8 cellular contexts compared by ENCODE assay signal in the genomic region with DNA sequence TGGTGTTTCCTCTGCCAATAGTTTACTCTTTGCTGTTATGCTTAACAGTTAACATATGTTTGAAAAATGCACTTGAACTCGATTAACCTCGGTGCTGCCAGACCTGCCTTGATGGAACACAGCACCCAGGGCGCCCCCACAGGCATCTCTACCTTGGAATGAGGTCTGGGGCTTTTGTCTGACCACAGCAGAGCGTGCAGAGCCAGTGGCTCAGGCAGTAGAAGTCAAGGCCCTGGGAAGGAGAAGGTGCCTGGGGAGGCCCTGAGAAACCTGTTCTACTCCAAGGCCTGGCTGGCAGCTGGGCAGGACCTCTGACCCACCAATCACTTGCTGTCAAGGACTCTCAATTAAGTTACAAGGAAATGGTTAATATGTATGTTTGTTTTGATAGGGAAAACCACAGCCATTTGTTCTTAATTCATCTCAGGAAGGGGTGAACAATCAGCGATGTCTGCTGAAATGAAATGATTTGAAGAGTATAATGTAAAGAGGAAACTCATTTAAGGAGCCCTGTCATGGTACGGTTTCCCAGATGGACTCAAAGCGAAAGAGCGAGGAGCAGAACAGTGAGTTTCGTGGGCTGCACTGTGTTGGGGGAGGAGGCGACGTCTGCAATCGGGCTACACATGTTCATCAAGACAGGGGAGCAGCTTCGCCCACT. TPM values are rescaled to one million over a fixed set of nuclear protein-coding genes. Genes with fewer than 3 reads are reported as not detected.
DNase-seq lines count a peak whose midpoint lies in the region; ATAC-seq, FAIRE-seq and TF ChIP-seq lines count a peak whose summit lies in the region.

No MANE protein-coding gene starts in this region.

- no peak overlapping the region for H3K4me3 Mint-ChIP-seq in activated CD4-positive, alpha-beta memory T cell treated with anti-CD3 and anti-CD28 coated beads, Interleukin-2, amount 10 ng/mL, durations not matched to agents 7 days and 5 days

- no peak for TF ChIP-seq POLR2A in vagina (IDR thresholded peaks at IDR 0.05)

- peaks cover 0 to 41% of the 10 kb centered on the region in 2 donors for H3K36me3 ChIP-seq in vagina

- peaks cover 74% of the 10 kb centered on the region for H3K4me1 Mint-ChIP-seq in activated CD4-positive, alpha-beta memory T cell treated with anti-CD3 and anti-CD28 coated beads, Interleukin-2, amount 10 ng/mL, durations not matched to agents 7 days and 5 days

- peak overlapping the region; percentile 36 for H3K27ac Mint-ChIP-seq in activated CD4-positive, alpha-beta memory T cell treated with anti-CD3 and anti-CD28 coated beads, Interleukin-2, amount 10 ng/mL, durations not matched to agents 7 days and 5 days

- peak; percentile 73 for FAIRE-seq in GM19239 (lab: Jason Lieb, UNC)

- DNase-seq in GM19239 (ENCODE audit: insufficient read length, low spot score): no peak
- DNase-seq in activated CD4-positive, alpha-beta memory T cell treated with anti-CD3 and anti-CD28 coated beads, Interleukin-2, amount 10 ng/mL, durations not matched to agents 7 days and 5 days: no peak
- peak; percentile 28 to 39 for DNase-seq in stimulated activated CD4-positive, alpha-beta T cell treated with anti-CD3 and anti-CD28 coated beads, Interleukin-2, amount 100 ng/mL, for 24 hours
- no peak for DNase-seq in NCI-H2227 (lab: John Stamatoyannopoulos, UW; ENCODE audit: unreplicated experiment)
- DNase-seq in NOMO-1 (lab: John Stamatoyannopoulos, UW; ENCODE audit: unreplicated experiment in 2 of 2): no peak
- DNase-seq in NCI-H446 (lab: John Stamatoyannopoulos, UW): no peak
- no peak for DNase-seq in vagina (ENCODE audit: extremely low spot score in 2 of 2)

- intact Hi-C loops in vagina (cut with DNase I): no loop called here

- peaks cover 35% of the 10 kb centered on the region for H3K4me1 ChIP-seq in vagina

- H3K27ac ChIP-seq in vagina: no peak overlapping the region

- POLR2A ChIA-PET in activated CD4-positive, alpha-beta memory T cell treated with anti-CD3 and anti-CD28 coated beads, Interleukin-2, amount 10 ng/mL, durations not matched to agents 7 days and 5 days (lab: Charles Lee): interaction anchor here (3.4 kb wide), 1 partner anchor 16 kb away, joined by 9 read pairs; no protein-coding TSS in a partner anchor

- H3K36me3 Mint-ChIP-seq in activated CD4-positive, alpha-beta memory T cell treated with anti-CD3 and anti-CD28 coated beads, Interleukin-2, amount 10 ng/mL, durations not matched to agents 7 days and 5 days (ENCODE audit: low read depth): peaks cover 84% of the 10 kb centered on the region

- ATAC-seq in HG02973 (IDR thresholded peaks at IDR 0.05; ENCODE audit: unreplicated experiment): peak; percentile 72

- H3K27me3 Mint-ChIP-seq in activated CD4-positive, alpha-beta memory T cell treated with anti-CD3 and anti-CD28 coated beads, Interleukin-2, amount 10 ng/mL, durations not matched to agents 7 days and 5 days: no peaks in the 10 kb centered on the region

- CTCF ChIA-PET in activated CD4-positive, alpha-beta memory T cell treated with anti-CD3 and anti-CD28 coated beads, Interleukin-2, amount 10 ng/mL, durations not matched to agents 7 days and 5 days (lab: Charles Lee): no interaction called here

- TF ChIP-seq CTCF in vagina (IDR thresholded peaks at IDR 0.05): no peak

- H3K9me3 Mint-ChIP-seq in activated CD4-positive, alpha-beta memory T cell treated with anti-CD3 and anti-CD28 coated beads, Interleukin-2, amount 10 ng/mL, durations not matched to agents 7 days and 5 days: no peaks in the 10 kb centered on the region

- no peaks in the 10 kb centered on the region for H3K9me3 ChIP-seq in vagina

- H3K27me3 ChIP-seq in vagina: no peaks in the 10 kb centered on the region

- H3K4me3 ChIP-seq in vagina: no peak overlapping the region

RNA-seq across cellular contexts. Expression of a gene that starts 21.9 kb away (rescaled TPM):
- total RNA-seq in activated CD4-positive, alpha-beta memory T cell treated with anti-CD3 and anti-CD28 coated beads, Interleukin-2, amount 10 ng/mL, durations not matched to agents 7 days and 5 days: 100 to 1,000 TPM; 248 to 263 TPM
- 190 TPM for total RNA-seq in vagina

Comparison
In these comparisons a context has a peak if more than half of its experiments do, and no peak if none do; other contexts are left out.
1. DNase-seq: peak in stimulated activated CD4-positive, alpha-beta T cell treated with anti-CD3 and anti-CD28 coated beads, Interleukin-2, amount 100 ng/mL, for 24 hours (2 of 2); none in GM19239 (single experiment), activated CD4-positive, alpha-beta memory T cell treated with anti-CD3 and anti-CD28 coated beads, Interleukin-2, amount 10 ng/mL, durations not matched to agents 7 days and 5 days (single experiment), NCI-H2227 (single experiment), NOMO-1 (0 of 2), NCI-H446 (0 of 2) and vagina (0 of 2).